ENCODE assay signal across 9 cellular contexts in genomic region chr16:68752602-68753001, GRCh38. TPM values are rescaled to one million over a fixed set of nuclear protein-coding genes. Genes with fewer than 3 reads are reported as not detected.
A peak's percentile ranks its signal among the peaks of the same experiment; 100 is the strongest.
DNase-seq lines count a peak whose midpoint lies in the region; ATAC-seq and TF ChIP-seq lines count a peak whose summit lies in the region.
"Had no signal": no experiment of that assay in that cellular context is flagged by ENCODE, and none has a peak within 500 bp of the region (broad histone marks: within the 10 kb centered on the region; RNA-seq: fewer than 3 reads in every experiment).

No MANE protein-coding gene starts in this region.

- no peak overlapping the region for H2BK12ac ChIP-seq in trophoblast cell (ENCODE audit: low read length)

- H3K9me3 Mint-ChIP-seq in activated naive CD4-positive, alpha-beta T cell treated with anti-CD3 and anti-CD28 coated beads, Interleukin-2, amount 50 U/mL, for 72 hours = peaks cover 0 to 5% of the 10 kb centered on the region in 2 donors

- H3K23ac ChIP-seq in trophoblast cell (ENCODE audit: low read length) = no peak overlapping the region

- H3K4me1 ChIP-seq in trophoblast cell (ENCODE audit: control insufficient read depth in 1 of 2, insufficient read depth in 2 of 2, low read length in 2 of 2) = peaks cover 11 to 17% of the 10 kb centered on the region in 2 experiments
- H3K4me1 ChIP-seq in right atrium auricular region = no peaks in the 10 kb centered on the region
- H3K4me1 ChIP-seq in HAP-1 = no peaks in the 10 kb centered on the region

- no peak overlapping the region for H4K12ac ChIP-seq in trophoblast cell (ENCODE audit: low read depth, low read length)

- H2BK120ac ChIP-seq in trophoblast cell (ENCODE audit: insufficient read depth, low read length, poor library complexity) = no peak overlapping the region

- ATAC-seq in activated naive CD4-positive, alpha-beta T cell treated with anti-CD3 and anti-CD28 coated beads, Interleukin-2, amount 50 U/mL, for 72 hours = peak; percentile 57
- ATAC-seq in GM18873 (IDR thresholded peaks at IDR 0.05; ENCODE audit: low FRiP score, unreplicated experiment) = no peak

- H3K9me3 ChIP-seq in trophoblast cell (ENCODE audit: insufficient read depth, low read depth, low read length) (no peaks in the 10 kb centered on the region), right atrium auricular region (no peaks in the 10 kb centered on the region), HAP-1 (no peaks in the 10 kb centered on the region)

- no peak overlapping the region for H2AK5ac ChIP-seq in trophoblast cell (ENCODE audit: low read length)

- H4K8ac ChIP-seq in trophoblast cell (ENCODE audit: low read depth, low read length) = no peak overlapping the region

- no peak overlapping the region for H3K18ac ChIP-seq in trophoblast cell (ENCODE audit: low read length)

- no peak overlapping the region for H3K9ac ChIP-seq in trophoblast cell (ENCODE audit: low read length)

- H3K4me3 ChIP-seq in GM06990 (replicated peaks; ENCODE audit: low read depth, low read length) (no peak overlapping the region), trophoblast cell (ENCODE audit: low read depth, low read length) (no peak overlapping the region), right atrium auricular region (no peak overlapping the region), HAP-1 (no peak overlapping the region)

- H3K27me3 ChIP-seq in GM06990 (replicated peaks; ENCODE audit: control insufficient read depth, insufficient read depth, low read length) = no peaks in the 10 kb centered on the region
- H3K27me3 ChIP-seq in trophoblast cell (ENCODE audit: insufficient read depth, low read length) = no peaks in the 10 kb centered on the region
- no peaks in the 10 kb centered on the region for H3K27me3 ChIP-seq in right atrium auricular region
- no peaks in the 10 kb centered on the region for H3K27me3 ChIP-seq in HAP-1 (ENCODE audit: low read depth)

- H3K79me2 ChIP-seq in trophoblast cell (ENCODE audit: control insufficient read depth, insufficient read depth, low read length, poor library complexity) = peaks cover 9% of the 10 kb centered on the region

- H3K36me3 Mint-ChIP-seq in activated naive CD4-positive, alpha-beta T cell treated with anti-CD3 and anti-CD28 coated beads, Interleukin-2, amount 50 U/mL, for 72 hours = peaks cover 0 to 12% of the 10 kb centered on the region in 2 donors

- no peak overlapping the region for H4K91ac ChIP-seq in trophoblast cell (ENCODE audit: low read depth, low read length)

- no peak overlapping the region for H3K27ac ChIP-seq in trophoblast cell (ENCODE audit: low read depth, low read length)
- no peak overlapping the region for H3K27ac ChIP-seq in right atrium auricular region
- H3K27ac ChIP-seq: RWPE1 had no signal

- peak overlapping the region; percentile 82 to 93 for H3K27ac Mint-ChIP-seq in activated naive CD4-positive, alpha-beta T cell treated with anti-CD3 and anti-CD28 coated beads, Interleukin-2, amount 50 U/mL, for 72 hours

- CTCF ChIA-PET in HEK293T (lab: Yijun Ruan, JAX) = no interaction called here

- DNase-seq in GM06990 (ENCODE audit: extremely low read depth, insufficient read length) (peak; percentile 58), NCI-H524 treated with DMSO at 0.1 percent for 48 hours (lab: John Stamatoyannopoulos, UW) (peak; percentile 67), trophoblast cell (no peak), HEK293T (ENCODE audit: extremely low spot score) (no peak), right atrium auricular region (ENCODE audit: low spot score) (no peak), HAP-1 (ENCODE audit: low spot score in 2 of 2) (no peak)
- peak; percentile 63 for DNase-seq in activated naive CD4-positive, alpha-beta T cell treated with anti-CD3 and anti-CD28 coated beads, Interleukin-2, amount 50 U/mL, for 72 hours (ENCODE audit: low spot score in 2 of 2)

- H3K4ac ChIP-seq in trophoblast cell (ENCODE audit: low read depth, low read length) = peak overlapping the region; percentile 47

- H3K79me1 ChIP-seq in trophoblast cell (ENCODE audit: low read length) = no peaks in the 10 kb centered on the region

- TF ChIP-seq CTCF in GM06990 (IDR thresholded peaks at IDR 0.05; ENCODE audit: insufficient read depth, low read length, poor library complexity, severe bottlenecking) (no peak), right atrium auricular region (IDR thresholded peaks at IDR 0.05) (no peak)

- no CpG with 5 or more reads among the region's 3 CpGs for WGBS in trophoblast cell (ENCODE audit: extremely low coverage, insufficient coverage, insufficient read length)

- H3K36me3 ChIP-seq in GM06990 (ENCODE audit: control insufficient read depth, insufficient read depth, low read length) = no peaks in the 10 kb centered on the region
- H3K36me3 ChIP-seq in trophoblast cell (ENCODE audit: control insufficient read depth in 1 of 2, insufficient read depth in 2 of 2, low read length in 2 of 2) = peaks cover 8 to 19% of the 10 kb centered on the region in 2 experiments
- H3K36me3 ChIP-seq in right atrium auricular region = no peaks in the 10 kb centered on the region
- H3K36me3 ChIP-seq in HAP-1 (replicated peaks) = no peaks in the 10 kb centered on the region

- no peak overlapping the region for H2AFZ ChIP-seq in trophoblast cell (ENCODE audit: insufficient read depth, low read length, poor library complexity)

- H3K14ac ChIP-seq in trophoblast cell (ENCODE audit: low read length) = no peak overlapping the region

- POLR2A ChIA-PET in HEK293T (lab: Yijun Ruan, JAX) = no interaction called here

- in situ Hi-C loops in HAP-1 (cut with MboI; ENCODE audit: low sequenced_read_pairs) = no loop called here

- no peak overlapping the region for H2BK5ac ChIP-seq in trophoblast cell (ENCODE audit: low read depth, low read length, poor library complexity)

- no peak overlapping the region for H3K4me2 ChIP-seq in trophoblast cell (ENCODE audit: low read length)

TF ChIP-seq in HEK293T, 16 proteins besides CTCF, POLR2A, EP300 and RAD21:
- TF ChIP-seq SP1 (IDR thresholded peaks at IDR 0.05) = no peak
- TF ChIP-seq L3MBTL2 (conservative IDR thresholded peaks at IDR 0.05) = no peak
- no peak for TF ChIP-seq BHLHE40 (IDR thresholded peaks at IDR 0.05; ENCODE audit: borderline replicate concordance)
- TF ChIP-seq NFRKB (IDR thresholded peaks at IDR 0.05) = no peak
- no peak for TF ChIP-seq FOXM1 (IDR thresholded peaks at IDR 0.05; ENCODE audit: borderline replicate concordance)
- no peak for TF ChIP-seq ELF4 (IDR thresholded peaks at IDR 0.05)
- no peak for TF ChIP-seq FOXA1 (IDR thresholded peaks at IDR 0.05)
- no peak for TF ChIP-seq FOXK2 (IDR thresholded peaks at IDR 0.05)
- TF ChIP-seq ZNF384 (IDR thresholded peaks at IDR 0.05) = no peak
- no peak for TF ChIP-seq LEF1 (IDR thresholded peaks at IDR 0.05; ENCODE audit: borderline replicate concordance)
- no peak for TF ChIP-seq ARNT (IDR thresholded peaks at IDR 0.05)
- no peak for TF ChIP-seq HDGF (IDR thresholded peaks at IDR 0.05; ENCODE audit: borderline replicate concordance)
- no peak for TF ChIP-seq SUZ12 (IDR thresholded peaks at IDR 0.05)
- TF ChIP-seq TARDBP (IDR thresholded peaks at IDR 0.05) = no peak
- no peak for TF ChIP-seq CTBP1 (IDR thresholded peaks at IDR 0.05; ENCODE audit: borderline replicate concordance)
- TF ChIP-seq PKNOX1 (IDR thresholded peaks at IDR 0.05) = no peak
TF ChIP-seq in HEK293T: peak in this region for 0.

RNA-seq across cellular contexts. Expression of gene CDH1, which starts 15.5 kb away (rescaled TPM):
- total RNA-seq in activated naive CD4-positive, alpha-beta T cell treated with anti-CD3 and anti-CD28 coated beads, Interleukin-2, amount 50 U/mL, for 72 hours = 10 to 100 TPM in 1 of 2 donors, 1 to 10 TPM in 1; 1.1 to 14.9 TPM
- 212 and 221 TPM in 2 replicates for polyA plus RNA-seq in trophoblast cell (2013)
- 1 to 10 TPM in 1 of 2 donors, under 1 TPM in 1; 0.93 to 1.4 TPM for total RNA-seq in right atrium auricular region

Comparison
In these comparisons a context has a peak if more than half of its experiments do, and no peak if none do; other contexts are left out.
1. DNase-seq: peak in GM06990 (single experiment), NCI-H524 treated with DMSO at 0.1 percent for 48 hours (single experiment) and activated naive CD4-positive, alpha-beta T cell treated with anti-CD3 and anti-CD28 coated beads, Interleukin-2, amount 50 U/mL, for 72 hours (2 of 2); none in trophoblast cell (0 of 2), HEK293T (single experiment), right atrium auricular region (single experiment) and HAP-1 (0 of 2).